ENCODE assay signal across 18 cellular contexts in the genomic region with DNA sequence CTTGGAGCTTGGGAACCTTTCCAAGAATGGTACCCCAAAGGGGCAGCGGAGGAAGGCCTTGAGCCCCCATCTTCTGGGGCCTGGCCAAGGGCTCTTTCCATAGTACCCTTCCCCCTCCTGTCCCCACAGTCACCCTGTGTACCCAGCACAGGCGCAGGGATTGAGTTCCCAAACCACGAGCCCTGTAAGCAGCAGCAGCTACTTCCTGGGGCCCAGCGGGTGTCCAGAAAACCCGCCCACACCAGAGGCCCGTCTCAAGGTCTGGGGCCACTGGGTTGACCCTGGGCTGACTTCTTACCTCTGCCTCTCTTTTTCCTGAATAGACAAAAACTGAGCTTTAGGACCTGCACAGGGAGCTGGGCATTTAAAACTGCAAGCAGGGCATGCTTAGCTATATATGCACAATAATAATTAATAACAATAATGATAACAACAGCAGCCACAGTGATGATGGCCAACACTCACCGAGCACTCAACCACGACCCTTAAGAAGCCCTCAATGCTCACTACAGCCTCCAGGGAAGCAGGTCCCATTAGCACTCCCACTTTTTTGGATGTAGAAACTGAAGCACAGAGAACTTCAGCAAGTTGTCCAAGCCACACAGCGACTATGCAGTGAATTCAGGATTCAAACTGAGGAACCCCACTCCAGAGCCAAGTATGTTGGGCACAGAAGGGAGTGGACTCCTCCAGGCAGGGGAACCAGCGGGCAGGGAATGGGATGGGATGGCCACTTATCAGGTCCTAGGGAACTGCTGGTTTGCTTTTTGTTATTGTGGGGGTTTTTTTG. TPM values are rescaled to one million over a fixed set of nuclear protein-coding genes. Genes with fewer than 3 reads are reported as not detected.
DNase-seq lines count a peak whose midpoint lies in the region; ATAC-seq and FAIRE-seq lines count a peak whose summit lies in the region.
"Had no signal": no experiment of that assay in that cellular context is flagged by ENCODE, and none has a peak within 500 bp of the region (broad histone marks: within the 10 kb centered on the region; RNA-seq: fewer than 3 reads in every experiment).

No MANE protein-coding gene starts in this region.

- H3K4me3 Mint-ChIP-seq in stimulated activated naive CD8-positive, alpha-beta T cell treated with anti-CD3 and anti-CD28 coated beads, Interleukin-15, Interleukin-2, amounts not matched to agents 100 ng/mL and 50 ng/mL, for 24 hours, result no peak overlapping the region
- H3K4me3 Mint-ChIP-seq: stimulated activated memory B cell treated with anti-CD40 and anti-IgM and Interleukin-4, amounts not matched to agents 10 μg/mL and 1 μg/mL and 100 μg/mL, for 72 hours had no signal

- H3K9me3 ChIP-seq in small intestine (ENCODE audit: control insufficient read depth, low read depth), result no peaks in the 10 kb centered on the region
- H3K9me3 ChIP-seq: heart left ventricle, psoas muscle had no signal

- FAIRE-seq in small intestine (lab: Jason Lieb, UNC), result no peak
- FAIRE-seq: bronchial epithelial cell had no signal

- H3K4me1 ChIP-seq in small intestine (ENCODE audit: control insufficient read depth in 2 of 2, insufficient read depth in 1 of 2, low read depth in 1 of 2, low read length in 1 of 2), result no peaks in the 10 kb centered on the region
- H3K4me1 ChIP-seq: psoas muscle had no signal

- DNase-seq in stimulated activated naive CD8-positive, alpha-beta T cell treated with anti-CD3 and anti-CD28 coated beads, Interleukin-15, Interleukin-2, amounts not matched to agents 100 U/mL and 50 U/mL, for 24 hours, result no peak
- DNase-seq in RPMI7951 (ENCODE audit: low read depth) (peak; percentile 15), iris pigment epithelial cell (ENCODE audit: low read depth) (peak; percentile 45), small intestine (no peak), ecto neural progenitor cell (ENCODE audit: low spot score) (no peak), retina (no peak)
- DNase-seq: activated CD4-positive, alpha-beta T cell treated with anti-CD3 and anti-CD28 coated beads for 4 hours; activated effector memory CD4-positive, alpha-beta T cell treated with Interleukin-2 at 50 U/mL for 16 hours; GF-D8; HCEC 1CT; NCI-H2081; psoas muscle; stimulated activated CD4-positive, alpha-beta T cell treated with anti-CD3 and anti-CD28 coated beads, Interleukin-2, amount 100 ng/mL, for 48 hours had no signal

- no peaks in the 10 kb centered on the region for H3K27me3 Mint-ChIP-seq in stimulated activated naive CD8-positive, alpha-beta T cell treated with anti-CD3 and anti-CD28 coated beads, Interleukin-15, Interleukin-2, amounts not matched to agents 100 ng/mL and 50 ng/mL, for 24 hours
- H3K27me3 Mint-ChIP-seq: stimulated activated memory B cell treated with anti-CD40 and anti-IgM and Interleukin-4, amounts not matched to agents 10 μg/mL and 1 μg/mL and 100 μg/mL, for 72 hours had no signal

- H3K27me3 ChIP-seq in small intestine (ENCODE audit: control insufficient read depth in 2 of 2, insufficient read depth in 2 of 2, low read length in 2 of 2), result no peaks in the 10 kb centered on the region
- H3K27me3 ChIP-seq: heart left ventricle had no signal

- no peaks in the 10 kb centered on the region for H3K36me3 ChIP-seq in small intestine (ENCODE audit: control insufficient read depth in 2 of 2, insufficient read depth in 2 of 2, low read length in 2 of 2)
- H3K36me3 ChIP-seq: heart left ventricle had no signal

- peak overlapping the region; percentile 37 for H3K27ac Mint-ChIP-seq in stimulated activated naive CD8-positive, alpha-beta T cell treated with anti-CD3 and anti-CD28 coated beads, Interleukin-15, Interleukin-2, amounts not matched to agents 100 ng/mL and 50 ng/mL, for 24 hours
- H3K27ac Mint-ChIP-seq: stimulated activated memory B cell treated with anti-CD40 and anti-IgM and Interleukin-4, amounts not matched to agents 10 μg/mL and 1 μg/mL and 100 μg/mL, for 72 hours had no signal

- no peak for ATAC-seq in stimulated activated naive CD8-positive, alpha-beta T cell treated with anti-CD3 and anti-CD28 coated beads, Interleukin-15, Interleukin-2, amounts not matched to agents 100 U/mL and 50 U/mL, for 24 hours
- no peak for ATAC-seq in GM21723 (IDR thresholded peaks at IDR 0.05; ENCODE audit: unreplicated experiment)
- ATAC-seq: psoas muscle; stimulated activated memory B cell treated with anti-CD40 and anti-IgM and Interleukin-4, amounts not matched to agents 10 μg/mL and 1 μg/mL and 100 μg/mL, for 72 hours had no signal

- no peaks in the 10 kb centered on the region for H3K36me3 Mint-ChIP-seq in stimulated activated naive CD8-positive, alpha-beta T cell treated with anti-CD3 and anti-CD28 coated beads, Interleukin-15, Interleukin-2, amounts not matched to agents 100 ng/mL and 50 ng/mL, for 24 hours (ENCODE audit: low read depth)
- H3K36me3 Mint-ChIP-seq: stimulated activated memory B cell treated with anti-CD40 and anti-IgM and Interleukin-4, amounts not matched to agents 10 μg/mL and 1 μg/mL and 100 μg/mL, for 72 hours had no signal

- H3K9me3 Mint-ChIP-seq in stimulated activated naive CD8-positive, alpha-beta T cell treated with anti-CD3 and anti-CD28 coated beads, Interleukin-15, Interleukin-2, amounts not matched to agents 100 ng/mL and 50 ng/mL, for 24 hours, result no peaks in the 10 kb centered on the region
- H3K9me3 Mint-ChIP-seq: stimulated activated memory B cell treated with anti-CD40 and anti-IgM and Interleukin-4, amounts not matched to agents 10 μg/mL and 1 μg/mL and 100 μg/mL, for 72 hours had no signal

- no peak overlapping the region for H3K27ac ChIP-seq in small intestine (ENCODE audit: low read depth in 1 of 2, low read length in 1 of 2)
- H3K27ac ChIP-seq: heart left ventricle, psoas muscle had no signal

- H3K4me1 Mint-ChIP-seq in stimulated activated naive CD8-positive, alpha-beta T cell treated with anti-CD3 and anti-CD28 coated beads, Interleukin-15, Interleukin-2, amounts not matched to agents 100 ng/mL and 50 ng/mL, for 24 hours (ENCODE audit: low read depth), result peaks cover 30% of the 10 kb centered on the region

- no peak overlapping the region for H3K4me3 ChIP-seq in small intestine (ENCODE audit: low read depth in 1 of 2, low read length in 2 of 2)
- H3K4me3 ChIP-seq: heart left ventricle, psoas muscle had no signal

- 67 to 78% (median 76%) methylated on average over 10 of the region's 10 CpGs for WGBS in small intestine, 3 donors

RNA-seq across cellular contexts. Expression of a gene that starts 14.5 kb away (rescaled TPM):
- total RNA-seq in RPMI7951 (2014; rRNA removed; shearing (Covaris generic)), result 8.7 and 11.2 TPM in 2 replicates
- polyA plus RNA-seq in small intestine, result 10 to 100 TPM; 16.0 to 30.4 (median 17.6) TPM

Comparison
In these comparisons a context has a peak if more than half of its experiments do, and no peak if none do; other contexts are left out.
1. DNase-seq: peak in RPMI7951 (single experiment) and iris pigment epithelial cell (single experiment); none in stimulated activated naive CD8-positive, alpha-beta T cell treated with anti-CD3 and anti-CD28 coated beads, Interleukin-15, Interleukin-2, amounts not matched to agents 100 U/mL and 50 U/mL, for 24 hours (single experiment), small intestine (single experiment), ecto neural progenitor cell (single experiment) and retina (single experiment).